Comparison of ENCODE assay signal across 8 cellular contexts in the genomic region with DNA sequence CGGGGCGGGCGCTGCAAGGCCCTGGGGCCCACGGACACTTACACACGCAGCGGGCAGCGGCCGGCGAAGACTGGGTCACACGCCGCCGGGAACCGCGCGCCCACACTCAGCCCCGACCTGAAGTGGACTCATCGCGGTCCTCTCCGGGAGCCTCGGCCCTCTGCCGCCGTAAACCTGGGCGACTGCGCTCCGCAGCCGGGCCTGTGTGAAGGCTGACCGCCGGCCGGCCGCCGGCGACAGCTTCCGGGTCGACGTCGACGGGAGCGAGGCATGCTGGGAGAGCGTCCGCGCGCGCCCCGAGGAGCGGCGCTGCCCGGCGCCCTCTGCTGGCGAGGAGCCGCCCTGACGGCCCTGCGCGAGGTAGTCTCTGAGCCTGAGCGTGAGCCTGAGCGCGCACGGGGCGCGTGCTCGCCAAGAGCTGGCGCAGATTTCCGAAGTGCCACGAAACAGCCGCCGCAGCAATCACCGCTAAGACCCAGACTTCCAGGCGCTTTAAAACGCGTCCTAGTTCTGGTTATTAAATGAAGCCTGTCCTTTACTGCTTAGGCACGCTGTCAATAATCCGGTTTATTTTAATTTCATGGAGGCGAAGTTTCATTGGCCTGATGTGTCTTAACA. TPM values are rescaled to one million over a fixed set of nuclear protein-coding genes. Genes with fewer than 3 reads are reported as not detected.
DNase-seq lines count a peak whose midpoint lies in the region; ATAC-seq and TF ChIP-seq lines count a peak whose summit lies in the region.

TSS of gene SNX19 (minus strand) at position 242 of the 618 bp plus-strand sequence. CDS start 540 bp downstream, outside the sequence.

- intact Hi-C loops in Right ventricle myocardium superior (cut with DNase I): no loop called here
- intact Hi-C loops in tibial artery (cut with DNase I; ENCODE audit: low total_unique reads): no loop called here

- peak within 1 kb of the TSS; percentile 83 for H3K4me2 ChIP-seq in parathyroid adenoma (ENCODE audit: low read length)

- H3K9ac ChIP-seq in parathyroid adenoma: peak within 1 kb of the TSS; percentile 87

- H3K27me3 ChIP-seq in parathyroid adenoma (ENCODE audit: control insufficient read depth, insufficient read depth, low read length) (no peaks in the 10 kb centered on the region), tibial artery (no peaks in the 10 kb centered on the region)

- ATAC-seq in HG02588 (IDR thresholded peaks at IDR 0.05; ENCODE audit: unreplicated experiment) (peak; percentile 99), Right ventricle myocardium superior (ENCODE audit: poor library complexity) (peak; percentile 100)

- H3K36me3 ChIP-seq in parathyroid adenoma (ENCODE audit: control insufficient read depth, insufficient read depth, low read length): no peaks in the 10 kb centered on the region
- H3K36me3 ChIP-seq in tibial artery: peaks cover 27 to 38% (median 30%) of the 10 kb centered on the region in 3 donors

- peak within 1 kb of the TSS; percentile 76 for H3K27ac ChIP-seq in parathyroid adenoma
- H3K27ac ChIP-seq in tibial artery: peak within 1 kb of the TSS; percentile 85 to 94

- peak within 1 kb of the TSS; percentile 93 for H2AFZ ChIP-seq in parathyroid adenoma

- no peaks in the 10 kb centered on the region for H3K4me1 ChIP-seq in parathyroid adenoma
- H3K4me1 ChIP-seq in tibial artery: peaks cover 7 to 41% (median 24%) of the 10 kb centered on the region in 4 donors

- DNase-seq in NCI-H1048 (lab: John Stamatoyannopoulos, UW): peak; percentile 68
- DNase-seq in SW 1271 (lab: John Stamatoyannopoulos, UW): peak; percentile 60 to 78
- peak; percentile 72 for DNase-seq in activated naive CD8-positive, alpha-beta T cell treated with anti-CD3 and anti-CD28 coated beads, Interleukin-2, amount 50 U/mL, for 16 hours (ENCODE audit: low read depth, low spot score)
- DNase-seq in Right ventricle myocardium superior: peak; percentile 96
- DNase-seq in tibial artery: peak; percentile 87 to 95

- peak; percentile 91 for TF ChIP-seq CTCF in GM12872 (IDR thresholded peaks at IDR 0.05; ENCODE audit: insufficient read depth, low read depth, low read length)
- TF ChIP-seq CTCF in parathyroid adenoma (IDR thresholded peaks at IDR 0.05): peak; percentile 83
- peak; percentile 94 for TF ChIP-seq CTCF in tibial artery (IDR thresholded peaks at IDR 0.05)

- peaks cover 7% of the 10 kb centered on the region for H3K79me2 ChIP-seq in parathyroid adenoma

- peak within 1 kb of the TSS; percentile 76 for H3K4me3 ChIP-seq in parathyroid adenoma (ENCODE audit: low read depth, low read length)
- peak within 1 kb of the TSS; percentile 73 to 94 for H3K4me3 ChIP-seq in tibial artery

- H3K9me3 ChIP-seq in parathyroid adenoma (ENCODE audit: control insufficient read depth, low read length) (no peaks in the 10 kb centered on the region), tibial artery (no peaks in the 10 kb centered on the region)

RNA-seq across cellular contexts. Expression of gene SNX19, which starts in this region (rescaled TPM):
- total RNA-seq in Right ventricle myocardium superior: 53.4 TPM

Comparison
In these comparisons a context has a peak if more than half of its experiments do, and no peak if none do; other contexts are left out.
1. Peak in every context shown above with its lines: DNase-seq, ATAC-seq, H3K4me3 ChIP-seq and H3K27ac ChIP-seq.